1 cellular context compared by ENCODE assay signal in the genomic region with DNA sequence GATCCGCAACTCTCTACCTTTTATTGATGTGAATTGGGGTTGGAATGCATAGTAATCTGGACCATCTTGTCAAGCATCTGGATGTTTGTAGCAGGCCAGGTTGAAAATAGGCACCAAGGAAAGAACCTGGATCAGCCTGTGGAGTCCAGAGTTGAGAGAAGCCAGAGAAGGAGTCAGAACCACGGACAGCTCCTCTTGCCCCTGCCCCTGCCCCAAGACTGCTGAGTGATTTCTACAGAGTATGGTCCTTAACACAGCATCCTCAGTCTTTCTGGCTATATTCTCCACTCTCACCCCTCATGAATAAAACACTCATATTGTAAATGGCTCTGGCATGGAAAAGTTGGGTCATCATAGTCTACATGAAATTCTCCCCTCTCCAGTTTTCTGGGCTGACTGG.
TF ChIP-seq lines count a peak whose summit lies in the region.

No MANE protein-coding gene starts in this region.

TF ChIP-seq in HepG2, 621 proteins besides CTCF, POLR2A, EP300 and RAD21 (continued from another document):
- TF ChIP-seq, protein P1, sequence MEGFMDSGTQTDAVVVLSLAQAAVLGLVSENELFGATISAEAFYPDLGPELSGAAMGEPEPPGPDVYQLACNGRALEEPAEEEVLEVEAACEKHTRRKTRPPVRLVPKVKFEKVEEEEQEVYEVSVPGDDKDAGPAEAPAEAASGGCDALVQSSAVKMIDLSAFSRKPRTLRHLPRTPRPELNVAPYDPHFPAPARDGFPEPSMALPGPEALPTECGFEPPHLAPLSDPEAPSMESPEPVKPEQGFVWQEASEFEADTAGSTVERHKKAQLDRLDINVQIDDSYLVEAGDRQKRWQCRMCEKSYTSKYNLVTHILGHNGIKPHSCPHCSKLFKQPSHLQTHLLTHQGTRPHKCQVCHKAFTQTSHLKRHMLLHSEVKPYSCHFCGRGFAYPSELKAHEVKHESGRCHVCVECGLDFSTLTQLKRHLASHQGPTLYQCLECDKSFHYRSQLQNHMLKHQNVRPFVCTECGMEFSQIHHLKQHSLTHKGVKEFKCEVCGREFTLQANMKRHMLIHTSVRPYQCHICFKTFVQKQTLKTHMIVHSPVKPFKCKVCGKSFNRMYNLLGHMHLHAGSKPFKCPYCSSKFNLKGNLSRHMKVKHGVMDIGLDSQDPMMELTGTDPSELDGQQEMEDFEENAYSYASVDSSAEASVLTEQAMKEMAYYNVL (CRISPR knock-in tag; IDR thresholded peaks at IDR 0.05; ENCODE audit: borderline replicate concordance): no peak
- TF ChIP-seq, protein P2, sequence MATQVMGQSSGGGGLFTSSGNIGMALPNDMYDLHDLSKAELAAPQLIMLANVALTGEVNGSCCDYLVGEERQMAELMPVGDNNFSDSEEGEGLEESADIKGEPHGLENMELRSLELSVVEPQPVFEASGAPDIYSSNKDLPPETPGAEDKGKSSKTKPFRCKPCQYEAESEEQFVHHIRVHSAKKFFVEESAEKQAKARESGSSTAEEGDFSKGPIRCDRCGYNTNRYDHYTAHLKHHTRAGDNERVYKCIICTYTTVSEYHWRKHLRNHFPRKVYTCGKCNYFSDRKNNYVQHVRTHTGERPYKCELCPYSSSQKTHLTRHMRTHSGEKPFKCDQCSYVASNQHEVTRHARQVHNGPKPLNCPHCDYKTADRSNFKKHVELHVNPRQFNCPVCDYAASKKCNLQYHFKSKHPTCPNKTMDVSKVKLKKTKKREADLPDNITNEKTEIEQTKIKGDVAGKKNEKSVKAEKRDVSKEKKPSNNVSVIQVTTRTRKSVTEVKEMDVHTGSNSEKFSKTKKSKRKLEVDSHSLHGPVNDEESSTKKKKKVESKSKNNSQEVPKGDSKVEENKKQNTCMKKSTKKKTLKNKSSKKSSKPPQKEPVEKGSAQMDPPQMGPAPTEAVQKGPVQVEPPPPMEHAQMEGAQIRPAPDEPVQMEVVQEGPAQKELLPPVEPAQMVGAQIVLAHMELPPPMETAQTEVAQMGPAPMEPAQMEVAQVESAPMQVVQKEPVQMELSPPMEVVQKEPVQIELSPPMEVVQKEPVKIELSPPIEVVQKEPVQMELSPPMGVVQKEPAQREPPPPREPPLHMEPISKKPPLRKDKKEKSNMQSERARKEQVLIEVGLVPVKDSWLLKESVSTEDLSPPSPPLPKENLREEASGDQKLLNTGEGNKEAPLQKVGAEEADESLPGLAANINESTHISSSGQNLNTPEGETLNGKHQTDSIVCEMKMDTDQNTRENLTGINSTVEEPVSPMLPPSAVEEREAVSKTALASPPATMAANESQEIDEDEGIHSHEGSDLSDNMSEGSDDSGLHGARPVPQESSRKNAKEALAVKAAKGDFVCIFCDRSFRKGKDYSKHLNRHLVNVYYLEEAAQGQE (IDR thresholded peaks at IDR 0.05; ENCODE audit: borderline replicate concordance in 1 of 2, low read depth in 1 of 2, low read length in 2 of 2): peak; percentile 72 to 94
